1 cellular context compared by ENCODE assay signal in the genomic region with DNA sequence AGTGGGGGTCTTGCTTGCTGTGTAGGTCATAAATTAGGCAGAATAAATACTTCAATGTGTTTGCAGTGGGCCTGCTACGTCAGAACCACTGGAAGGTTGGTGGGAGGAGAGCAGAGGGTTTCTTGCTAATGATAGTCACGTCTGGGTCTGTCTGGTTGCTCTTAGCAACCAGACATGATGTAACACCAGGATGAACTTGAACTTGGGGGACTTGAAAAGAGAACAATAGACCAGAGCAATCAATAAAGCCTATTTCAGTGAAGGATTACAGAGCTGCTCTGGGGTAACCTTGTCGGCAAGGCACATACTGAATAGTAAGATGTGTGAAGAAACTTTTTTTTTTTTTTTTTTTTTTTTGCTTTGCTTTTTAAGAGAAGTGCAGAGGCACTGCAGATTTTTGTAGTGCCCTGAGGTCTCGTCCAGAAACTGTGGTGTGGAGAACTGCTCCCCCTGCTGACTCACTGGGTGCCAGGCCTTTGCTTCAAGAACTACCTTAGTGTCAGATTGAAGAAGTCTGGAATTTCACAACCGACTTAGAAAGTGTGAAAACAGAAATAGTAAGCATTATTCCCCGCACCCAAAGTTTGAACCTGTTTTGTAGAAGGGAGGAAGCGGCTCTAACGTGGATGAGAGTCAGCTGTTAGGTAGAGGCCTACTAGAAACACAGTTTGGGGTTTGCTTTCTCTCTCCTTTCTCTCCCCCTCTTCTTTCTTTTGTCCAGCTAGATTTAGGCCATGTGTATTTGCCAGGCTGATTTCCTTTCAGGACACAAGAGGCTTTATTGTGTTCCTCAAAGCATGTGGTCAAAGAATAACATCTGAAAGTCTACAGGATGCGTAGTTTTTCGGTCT.
A peak's percentile ranks its signal among the peaks of the same experiment; 100 is the strongest.
TF ChIP-seq lines count a peak whose summit lies in the region.

No MANE protein-coding gene starts in this region.

TF ChIP-seq in K562, 482 proteins besides CTCF, POLR2A, EP300 and RAD21 (continued from another document and continues in another):
- TF ChIP-seq PHF8 (IDR thresholded peaks at IDR 0.05; ENCODE audit: borderline replicate concordance, low read length) = no peak
- TF ChIP-seq L3MBTL2 (IDR thresholded peaks at IDR 0.05) = no peak; the same call in 1 of the 2 replicates
- peak; percentile 42 for TF ChIP-seq FOSL1 (tag; conservative IDR thresholded peaks at IDR 0.05)
- TF ChIP-seq, protein P1, sequence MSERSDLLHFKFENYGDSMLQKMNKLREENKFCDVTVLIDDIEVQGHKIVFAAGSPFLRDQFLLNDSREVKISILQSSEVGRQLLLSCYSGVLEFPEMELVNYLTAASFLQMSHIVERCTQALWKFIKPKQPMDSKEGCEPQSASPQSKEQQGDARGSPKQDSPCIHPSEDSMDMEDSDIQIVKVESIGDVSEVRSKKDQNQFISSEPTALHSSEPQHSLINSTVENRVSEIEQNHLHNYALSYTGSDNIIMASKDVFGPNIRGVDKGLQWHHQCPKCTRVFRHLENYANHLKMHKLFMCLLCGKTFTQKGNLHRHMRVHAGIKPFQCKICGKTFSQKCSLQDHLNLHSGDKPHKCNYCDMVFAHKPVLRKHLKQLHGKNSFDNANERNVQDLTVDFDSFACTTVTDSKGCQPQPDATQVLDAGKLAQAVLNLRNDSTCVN (CRISPR knock-in tag; IDR thresholded peaks at IDR 0.05) = no peak
- no peak for TF ChIP-seq SMAD3 (CRISPR knock-in tag; conservative IDR thresholded peaks at IDR 0.05)
- TF ChIP-seq, protein P2, sequence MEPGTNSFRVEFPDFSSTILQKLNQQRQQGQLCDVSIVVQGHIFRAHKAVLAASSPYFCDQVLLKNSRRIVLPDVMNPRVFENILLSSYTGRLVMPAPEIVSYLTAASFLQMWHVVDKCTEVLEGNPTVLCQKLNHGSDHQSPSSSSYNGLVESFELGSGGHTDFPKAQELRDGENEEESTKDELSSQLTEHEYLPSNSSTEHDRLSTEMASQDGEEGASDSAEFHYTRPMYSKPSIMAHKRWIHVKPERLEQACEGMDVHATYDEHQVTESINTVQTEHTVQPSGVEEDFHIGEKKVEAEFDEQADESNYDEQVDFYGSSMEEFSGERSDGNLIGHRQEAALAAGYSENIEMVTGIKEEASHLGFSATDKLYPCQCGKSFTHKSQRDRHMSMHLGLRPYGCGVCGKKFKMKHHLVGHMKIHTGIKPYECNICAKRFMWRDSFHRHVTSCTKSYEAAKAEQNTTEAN (CRISPR knock-in tag; IDR thresholded peaks at IDR 0.05) = no peak
- TF ChIP-seq MEIS2 (IDR thresholded peaks at IDR 0.05; ENCODE audit: partially characterized antibody) = peak; percentile 57
- TF ChIP-seq JUN (IDR thresholded peaks at IDR 0.05; ENCODE audit: borderline replicate concordance, low read depth, low read length) = peak; percentile 18; the same call in 1 of the 2 replicates
- no peak for TF ChIP-seq JUN (CRISPR knock-in tag; IDR thresholded peaks at IDR 0.05; ENCODE audit: borderline replicate concordance)
- TF ChIP-seq DDX20 (tag; IDR thresholded peaks at IDR 0.05; ENCODE audit: low read depth) = no peak
- TF ChIP-seq MAFF (IDR thresholded peaks at IDR 0.05; ENCODE audit: low read length) = no peak
- no peak for TF ChIP-seq MIER1 (IDR thresholded peaks at IDR 0.05; ENCODE audit: low read depth)
- no peak for TF ChIP-seq PRMT5 (CRISPR knock-in tag; IDR thresholded peaks at IDR 0.05)
- 0 out of 2 replicates have a peak, but pooled peaks have one; percentile 39 for TF ChIP-seq ZEB2 (IDR thresholded peaks at IDR 0.05)
- TF ChIP-seq, protein P3, sequence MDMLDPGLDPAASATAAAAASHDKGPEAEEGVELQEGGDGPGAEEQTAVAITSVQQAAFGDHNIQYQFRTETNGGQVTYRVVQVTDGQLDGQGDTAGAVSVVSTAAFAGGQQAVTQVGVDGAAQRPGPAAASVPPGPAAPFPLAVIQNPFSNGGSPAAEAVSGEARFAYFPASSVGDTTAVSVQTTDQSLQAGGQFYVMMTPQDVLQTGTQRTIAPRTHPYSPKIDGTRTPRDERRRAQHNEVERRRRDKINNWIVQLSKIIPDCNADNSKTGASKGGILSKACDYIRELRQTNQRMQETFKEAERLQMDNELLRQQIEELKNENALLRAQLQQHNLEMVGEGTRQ (CRISPR knock-in tag; IDR thresholded peaks at IDR 0.05) = no peak
- TF ChIP-seq, protein P4, sequence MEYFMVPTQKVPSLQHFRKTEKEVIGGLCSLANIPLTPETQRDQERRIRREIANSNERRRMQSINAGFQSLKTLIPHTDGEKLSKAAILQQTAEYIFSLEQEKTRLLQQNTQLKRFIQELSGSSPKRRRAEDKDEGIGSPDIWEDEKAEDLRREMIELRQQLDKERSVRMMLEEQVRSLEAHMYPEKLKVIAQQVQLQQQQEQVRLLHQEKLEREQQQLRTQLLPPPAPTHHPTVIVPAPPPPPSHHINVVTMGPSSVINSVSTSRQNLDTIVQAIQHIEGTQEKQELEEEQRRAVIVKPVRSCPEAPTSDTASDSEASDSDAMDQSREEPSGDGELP (CRISPR knock-in tag; IDR thresholded peaks at IDR 0.05; ENCODE audit: borderline replicate concordance) = no peak
- TF ChIP-seq SOX6 (IDR thresholded peaks at IDR 0.05) = peak; percentile 81
- TF ChIP-seq ZNF133 (CRISPR knock-in tag; IDR thresholded peaks at IDR 0.05) = no peak
- no peak for TF ChIP-seq MTA2 (IDR thresholded peaks at IDR 0.05; ENCODE audit: low read depth)
- TF ChIP-seq, protein P5, sequence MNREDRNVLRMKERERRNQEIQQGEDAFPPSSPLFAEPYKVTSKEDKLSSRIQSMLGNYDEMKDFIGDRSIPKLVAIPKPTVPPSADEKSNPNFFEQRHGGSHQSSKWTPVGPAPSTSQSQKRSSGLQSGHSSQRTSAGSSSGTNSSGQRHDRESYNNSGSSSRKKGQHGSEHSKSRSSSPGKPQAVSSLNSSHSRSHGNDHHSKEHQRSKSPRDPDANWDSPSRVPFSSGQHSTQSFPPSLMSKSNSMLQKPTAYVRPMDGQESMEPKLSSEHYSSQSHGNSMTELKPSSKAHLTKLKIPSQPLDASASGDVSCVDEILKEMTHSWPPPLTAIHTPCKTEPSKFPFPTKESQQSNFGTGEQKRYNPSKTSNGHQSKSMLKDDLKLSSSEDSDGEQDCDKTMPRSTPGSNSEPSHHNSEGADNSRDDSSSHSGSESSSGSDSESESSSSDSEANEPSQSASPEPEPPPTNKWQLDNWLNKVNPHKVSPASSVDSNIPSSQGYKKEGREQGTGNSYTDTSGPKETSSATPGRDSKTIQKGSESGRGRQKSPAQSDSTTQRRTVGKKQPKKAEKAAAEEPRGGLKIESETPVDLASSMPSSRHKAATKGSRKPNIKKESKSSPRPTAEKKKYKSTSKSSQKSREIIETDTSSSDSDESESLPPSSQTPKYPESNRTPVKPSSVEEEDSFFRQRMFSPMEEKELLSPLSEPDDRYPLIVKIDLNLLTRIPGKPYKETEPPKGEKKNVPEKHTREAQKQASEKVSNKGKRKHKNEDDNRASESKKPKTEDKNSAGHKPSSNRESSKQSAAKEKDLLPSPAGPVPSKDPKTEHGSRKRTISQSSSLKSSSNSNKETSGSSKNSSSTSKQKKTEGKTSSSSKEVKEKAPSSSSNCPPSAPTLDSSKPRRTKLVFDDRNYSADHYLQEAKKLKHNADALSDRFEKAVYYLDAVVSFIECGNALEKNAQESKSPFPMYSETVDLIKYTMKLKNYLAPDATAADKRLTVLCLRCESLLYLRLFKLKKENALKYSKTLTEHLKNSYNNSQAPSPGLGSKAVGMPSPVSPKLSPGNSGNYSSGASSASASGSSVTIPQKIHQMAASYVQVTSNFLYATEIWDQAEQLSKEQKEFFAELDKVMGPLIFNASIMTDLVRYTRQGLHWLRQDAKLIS (CRISPR knock-in tag; IDR thresholded peaks at IDR 0.05) = no peak
- TF ChIP-seq, protein P6, sequence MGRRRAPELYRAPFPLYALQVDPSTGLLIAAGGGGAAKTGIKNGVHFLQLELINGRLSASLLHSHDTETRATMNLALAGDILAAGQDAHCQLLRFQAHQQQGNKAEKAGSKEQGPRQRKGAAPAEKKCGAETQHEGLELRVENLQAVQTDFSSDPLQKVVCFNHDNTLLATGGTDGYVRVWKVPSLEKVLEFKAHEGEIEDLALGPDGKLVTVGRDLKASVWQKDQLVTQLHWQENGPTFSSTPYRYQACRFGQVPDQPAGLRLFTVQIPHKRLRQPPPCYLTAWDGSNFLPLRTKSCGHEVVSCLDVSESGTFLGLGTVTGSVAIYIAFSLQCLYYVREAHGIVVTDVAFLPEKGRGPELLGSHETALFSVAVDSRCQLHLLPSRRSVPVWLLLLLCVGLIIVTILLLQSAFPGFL (CRISPR knock-in tag; IDR thresholded peaks at IDR 0.05) = no peak
- TF ChIP-seq ZSCAN29 (IDR thresholded peaks at IDR 0.05) = no peak
- TF ChIP-seq NFRKB (IDR thresholded peaks at IDR 0.05; ENCODE audit: low read depth) = no peak
- TF ChIP-seq, protein P7, sequence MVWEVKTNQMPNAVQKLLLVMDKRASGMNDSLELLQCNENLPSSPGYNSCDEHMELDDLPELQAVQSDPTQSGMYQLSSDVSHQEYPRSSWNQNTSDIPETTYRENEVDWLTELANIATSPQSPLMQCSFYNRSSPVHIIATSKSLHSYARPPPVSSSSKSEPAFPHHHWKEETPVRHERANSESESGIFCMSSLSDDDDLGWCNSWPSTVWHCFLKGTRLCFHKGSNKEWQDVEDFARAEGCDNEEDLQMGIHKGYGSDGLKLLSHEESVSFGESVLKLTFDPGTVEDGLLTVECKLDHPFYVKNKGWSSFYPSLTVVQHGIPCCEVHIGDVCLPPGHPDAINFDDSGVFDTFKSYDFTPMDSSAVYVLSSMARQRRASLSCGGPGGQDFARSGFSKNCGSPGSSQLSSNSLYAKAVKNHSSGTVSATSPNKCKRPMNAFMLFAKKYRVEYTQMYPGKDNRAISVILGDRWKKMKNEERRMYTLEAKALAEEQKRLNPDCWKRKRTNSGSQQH (CRISPR knock-in tag; IDR thresholded peaks at IDR 0.05) = no peak
- TF ChIP-seq ZNF561 (CRISPR knock-in tag; conservative IDR thresholded peaks at IDR 0.05) = no peak
- TF ChIP-seq, protein P8, sequence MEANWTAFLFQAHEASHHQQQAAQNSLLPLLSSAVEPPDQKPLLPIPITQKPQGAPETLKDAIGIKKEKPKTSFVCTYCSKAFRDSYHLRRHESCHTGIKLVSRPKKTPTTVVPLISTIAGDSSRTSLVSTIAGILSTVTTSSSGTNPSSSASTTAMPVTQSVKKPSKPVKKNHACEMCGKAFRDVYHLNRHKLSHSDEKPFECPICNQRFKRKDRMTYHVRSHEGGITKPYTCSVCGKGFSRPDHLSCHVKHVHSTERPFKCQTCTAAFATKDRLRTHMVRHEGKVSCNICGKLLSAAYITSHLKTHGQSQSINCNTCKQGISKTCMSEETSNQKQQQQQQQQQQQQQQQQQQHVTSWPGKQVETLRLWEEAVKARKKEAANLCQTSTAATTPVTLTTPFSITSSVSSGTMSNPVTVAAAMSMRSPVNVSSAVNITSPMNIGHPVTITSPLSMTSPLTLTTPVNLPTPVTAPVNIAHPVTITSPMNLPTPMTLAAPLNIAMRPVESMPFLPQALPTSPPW (CRISPR knock-in tag; IDR thresholded peaks at IDR 0.05) = no peak
- TF ChIP-seq, protein P9, sequence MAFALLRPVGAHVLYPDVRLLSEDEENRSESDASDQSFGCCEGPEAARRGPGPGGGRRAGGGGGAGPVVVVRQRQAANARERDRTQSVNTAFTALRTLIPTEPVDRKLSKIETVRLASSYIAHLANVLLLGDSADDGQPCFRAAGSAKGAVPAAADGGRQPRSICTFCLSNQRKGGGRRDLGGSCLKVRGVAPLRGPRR (CRISPR knock-in tag; IDR thresholded peaks at IDR 0.05) = no peak
- no peak for TF ChIP-seq NR2C1 (IDR thresholded peaks at IDR 0.05)
- no peak for TF ChIP-seq NR2C1 (tag; IDR thresholded peaks at IDR 0.05)
- TF ChIP-seq YY1 (IDR thresholded peaks at IDR 0.05; ENCODE audit: borderline replicate concordance in 1 of 3, control insufficient read depth in 1 of 3, extremely low read depth in 1 of 3, insufficient read depth in 3 of 3, insufficient read length in 1 of 3, insufficient replicate concordance in 2 of 3, low read depth in 1 of 3, low read length in 2 of 3) = no peak
- TF ChIP-seq RFX1 (IDR thresholded peaks at IDR 0.05) = peak; percentile 96
- TF ChIP-seq HDAC6 (IDR thresholded peaks at IDR 0.05; ENCODE audit: low read depth, low read length) = no peak
- TF ChIP-seq, protein P10, sequence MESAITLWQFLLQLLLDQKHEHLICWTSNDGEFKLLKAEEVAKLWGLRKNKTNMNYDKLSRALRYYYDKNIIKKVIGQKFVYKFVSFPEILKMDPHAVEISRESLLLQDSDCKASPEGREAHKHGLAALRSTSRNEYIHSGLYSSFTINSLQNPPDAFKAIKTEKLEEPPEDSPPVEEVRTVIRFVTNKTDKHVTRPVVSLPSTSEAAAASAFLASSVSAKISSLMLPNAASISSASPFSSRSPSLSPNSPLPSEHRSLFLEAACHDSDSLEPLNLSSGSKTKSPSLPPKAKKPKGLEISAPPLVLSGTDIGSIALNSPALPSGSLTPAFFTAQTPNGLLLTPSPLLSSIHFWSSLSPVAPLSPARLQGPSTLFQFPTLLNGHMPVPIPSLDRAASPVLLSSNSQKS (CRISPR knock-in tag; IDR thresholded peaks at IDR 0.05) = no peak
- no peak for TF ChIP-seq PRPF4 (IDR thresholded peaks at IDR 0.05; ENCODE audit: insufficient read depth, low read depth, low read length, poor library complexity, severe bottlenecking)
- TF ChIP-seq JUND (IDR thresholded peaks at IDR 0.05; ENCODE audit: borderline replicate concordance, low read depth, low read length) = no peak; the same call in 1 of the 2 replicates
- TF ChIP-seq JUND (tag; IDR thresholded peaks at IDR 0.05; ENCODE audit: borderline replicate concordance, low read depth, low read length) = peak; percentile 59; the same call in 1 of the 3 replicates
- no peak for TF ChIP-seq ZFPM2 (CRISPR knock-in tag; IDR thresholded peaks at IDR 0.05)
- TF ChIP-seq, protein P11, sequence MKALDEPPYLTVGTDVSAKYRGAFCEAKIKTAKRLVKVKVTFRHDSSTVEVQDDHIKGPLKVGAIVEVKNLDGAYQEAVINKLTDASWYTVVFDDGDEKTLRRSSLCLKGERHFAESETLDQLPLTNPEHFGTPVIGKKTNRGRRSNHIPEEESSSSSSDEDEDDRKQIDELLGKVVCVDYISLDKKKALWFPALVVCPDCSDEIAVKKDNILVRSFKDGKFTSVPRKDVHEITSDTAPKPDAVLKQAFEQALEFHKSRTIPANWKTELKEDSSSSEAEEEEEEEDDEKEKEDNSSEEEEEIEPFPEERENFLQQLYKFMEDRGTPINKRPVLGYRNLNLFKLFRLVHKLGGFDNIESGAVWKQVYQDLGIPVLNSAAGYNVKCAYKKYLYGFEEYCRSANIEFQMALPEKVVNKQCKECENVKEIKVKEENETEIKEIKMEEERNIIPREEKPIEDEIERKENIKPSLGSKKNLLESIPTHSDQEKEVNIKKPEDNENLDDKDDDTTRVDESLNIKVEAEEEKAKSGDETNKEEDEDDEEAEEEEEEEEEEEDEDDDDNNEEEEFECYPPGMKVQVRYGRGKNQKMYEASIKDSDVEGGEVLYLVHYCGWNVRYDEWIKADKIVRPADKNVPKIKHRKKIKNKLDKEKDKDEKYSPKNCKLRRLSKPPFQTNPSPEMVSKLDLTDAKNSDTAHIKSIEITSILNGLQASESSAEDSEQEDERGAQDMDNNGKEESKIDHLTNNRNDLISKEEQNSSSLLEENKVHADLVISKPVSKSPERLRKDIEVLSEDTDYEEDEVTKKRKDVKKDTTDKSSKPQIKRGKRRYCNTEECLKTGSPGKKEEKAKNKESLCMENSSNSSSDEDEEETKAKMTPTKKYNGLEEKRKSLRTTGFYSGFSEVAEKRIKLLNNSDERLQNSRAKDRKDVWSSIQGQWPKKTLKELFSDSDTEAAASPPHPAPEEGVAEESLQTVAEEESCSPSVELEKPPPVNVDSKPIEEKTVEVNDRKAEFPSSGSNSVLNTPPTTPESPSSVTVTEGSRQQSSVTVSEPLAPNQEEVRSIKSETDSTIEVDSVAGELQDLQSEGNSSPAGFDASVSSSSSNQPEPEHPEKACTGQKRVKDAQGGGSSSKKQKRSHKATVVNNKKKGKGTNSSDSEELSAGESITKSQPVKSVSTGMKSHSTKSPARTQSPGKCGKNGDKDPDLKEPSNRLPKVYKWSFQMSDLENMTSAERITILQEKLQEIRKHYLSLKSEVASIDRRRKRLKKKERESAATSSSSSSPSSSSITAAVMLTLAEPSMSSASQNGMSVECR (CRISPR knock-in tag; IDR thresholded peaks at IDR 0.05) = no peak
- TF ChIP-seq NR1H2 (CRISPR knock-in tag; IDR thresholded peaks at IDR 0.05) = no peak
- no peak for TF ChIP-seq POLR2AphosphoS5 (IDR thresholded peaks at IDR 0.05; ENCODE audit: control insufficient read depth, insufficient read depth, low read depth, low read length)
